16 cellular contexts compared by ENCODE assay signal in the genomic region with DNA sequence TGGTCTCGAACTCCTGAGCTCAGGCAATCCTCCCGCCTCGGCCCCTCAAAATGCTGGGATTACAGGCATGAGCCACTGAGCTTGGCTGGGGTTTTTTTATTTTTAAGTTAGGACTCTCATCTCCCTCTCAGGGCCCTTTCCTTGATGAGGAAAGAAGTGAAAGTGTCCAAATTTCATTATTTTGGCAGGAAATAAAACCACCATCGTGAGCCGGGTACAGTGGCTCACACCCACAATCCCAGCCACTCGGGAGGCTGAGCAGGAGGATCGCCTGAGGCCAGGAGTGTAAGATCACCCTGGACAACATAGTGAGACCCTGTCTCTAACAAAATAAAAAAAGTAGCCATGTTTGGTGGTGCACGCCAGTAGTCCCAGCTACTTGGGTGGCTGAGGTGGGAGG.
A peak's percentile ranks its signal among the peaks of the same experiment; 100 is the strongest.
DNase-seq lines count a peak whose midpoint lies in the region; ATAC-seq and TF ChIP-seq lines count a peak whose summit lies in the region.
"Had no signal": no experiment of that assay in that cellular context is flagged by ENCODE, and none has a peak within 500 bp of the region (broad histone marks: within the 10 kb centered on the region; RNA-seq: fewer than 3 reads in every experiment).

No MANE protein-coding gene starts in this region.

- 82 to 89% methylated on average over 8 of the region's 8 CpGs for WGBS in upper lobe of left lung, 2 donors
- WGBS in sigmoid colon, 2 donors: 85 to 89% methylated on average over 8 of the region's 8 CpGs

- H3K4me3 ChIP-seq in right atrium auricular region (no peak overlapping the region), lower lobe of right lung (no peak overlapping the region), upper lobe of left lung (no peak overlapping the region), sigmoid colon (no peak overlapping the region)
- H3K4me3 ChIP-seq: BLaER1 had no signal

- intact Hi-C loops in Right ventricle myocardium inferior (cut with DNase I) (no loop called here), lower lobe of right lung (cut with DNase I) (no loop called here), sigmoid colon (cut with DNase I) (no loop called here)

- H3K27ac ChIP-seq in right atrium auricular region: no peak overlapping the region
- peak overlapping the region; percentile 67 for H3K27ac ChIP-seq in lower lobe of right lung
- peak overlapping the region in 3 of 4 donors; percentile 12 to 82 (median 50) for H3K27ac ChIP-seq in upper lobe of left lung
- H3K27ac ChIP-seq in sigmoid colon: no peak overlapping the region
- H3K27ac ChIP-seq: BLaER1 had no signal

- TF ChIP-seq POLR2A in upper lobe of left lung (IDR thresholded peaks at IDR 0.05): no peak
- no peak for TF ChIP-seq POLR2A in sigmoid colon (IDR thresholded peaks at IDR 0.05)

- no peaks in the 10 kb centered on the region for H3K9me3 ChIP-seq in right atrium auricular region
- H3K9me3 ChIP-seq in lower lobe of right lung: no peaks in the 10 kb centered on the region
- no peaks in the 10 kb centered on the region for H3K9me3 ChIP-seq in upper lobe of left lung
- H3K9me3 ChIP-seq in sigmoid colon: no peaks in the 10 kb centered on the region
- H3K9me3 ChIP-seq: BLaER1, Caco-2 had no signal

- H3K27me3 ChIP-seq in right atrium auricular region: no peaks in the 10 kb centered on the region
- H3K27me3 ChIP-seq in lower lobe of right lung (ENCODE audit: low read depth): no peaks in the 10 kb centered on the region
- no peaks in the 10 kb centered on the region for H3K27me3 ChIP-seq in upper lobe of left lung
- H3K27me3 ChIP-seq in sigmoid colon: no peaks in the 10 kb centered on the region
- H3K27me3 ChIP-seq: BLaER1 had no signal

- DNase-seq in Right ventricle myocardium inferior (ENCODE audit: missing footprints): no peak
- DNase-seq in right atrium auricular region (ENCODE audit: low spot score): no peak
- DNase-seq in RPMI7951 (ENCODE audit: low read depth): peak; percentile 57
- DNase-seq in lower lobe of right lung: no peak
- DNase-seq in upper lobe of left lung: no peak
- DNase-seq in sigmoid colon: no peak
- DNase-seq in NCI-H1694 treated with DMSO at 0.1 percent for 48 hours (lab: John Stamatoyannopoulos, UW): no peak
- DNase-seq: 8988T; AML-193; CD8-positive, alpha-beta memory T cell; GF-D8; GOT3; H9 had no signal

- no peaks in the 10 kb centered on the region for H3K36me3 ChIP-seq in right atrium auricular region
- no peaks in the 10 kb centered on the region for H3K36me3 ChIP-seq in lower lobe of right lung
- no peaks in the 10 kb centered on the region for H3K36me3 ChIP-seq in upper lobe of left lung
- no peaks in the 10 kb centered on the region for H3K36me3 ChIP-seq in sigmoid colon
- H3K36me3 ChIP-seq: BLaER1 had no signal

- ATAC-seq in Right ventricle myocardium inferior (peak; percentile 34), lower lobe of right lung (no peak), upper lobe of left lung (ENCODE audit: low FRiP score in 2 of 2) (no peak), HG02610 (IDR thresholded peaks at IDR 0.05; ENCODE audit: unreplicated experiment) (no peak)

- no peak for TF ChIP-seq EP300 in upper lobe of left lung (IDR thresholded peaks at IDR 0.05)
- no peak for TF ChIP-seq EP300 in sigmoid colon (IDR thresholded peaks at IDR 0.05)

- TF ChIP-seq CTCF in right atrium auricular region (IDR thresholded peaks at IDR 0.05): no peak
- no peak for TF ChIP-seq CTCF in lower lobe of right lung (IDR thresholded peaks at IDR 0.05)
- TF ChIP-seq CTCF in upper lobe of left lung (IDR thresholded peaks at IDR 0.05): no peak
- no peak for TF ChIP-seq CTCF in sigmoid colon (IDR thresholded peaks at IDR 0.05)

- H3K4me1 ChIP-seq in right atrium auricular region: peaks cover 0 to 4% of the 10 kb centered on the region in 2 donors
- peaks cover 24% of the 10 kb centered on the region for H3K4me1 ChIP-seq in lower lobe of right lung
- peaks cover 7 to 22% (median 11%) of the 10 kb centered on the region in 4 donors for H3K4me1 ChIP-seq in upper lobe of left lung
- H3K4me1 ChIP-seq in sigmoid colon: no peaks in the 10 kb centered on the region
- H3K4me1 ChIP-seq: BLaER1, Caco-2 had no signal

Comparison
In these comparisons a context has a peak if more than half of its experiments do, and no peak if none do; other contexts are left out.
1. H3K27ac ChIP-seq: peak in lower lobe of right lung (single experiment) and upper lobe of left lung (3 of 4); none in right atrium auricular region (0 of 2) and sigmoid colon (0 of 4).